In genomic region chr11:134038897-134039470, GRCh38 we compare ENCODE assay signal across 12 cellular contexts. TPM values are rescaled to one million over a fixed set of nuclear protein-coding genes. Genes with fewer than 3 reads are reported as not detected.
DNase-seq lines count a peak whose midpoint lies in the region; ATAC-seq and TF ChIP-seq lines count a peak whose summit lies in the region.
"Had no signal": no experiment of that assay in that cellular context is flagged by ENCODE, and none has a peak within 500 bp of the region (broad histone marks: within the 10 kb centered on the region; RNA-seq: fewer than 3 reads in every experiment).

No MANE protein-coding gene starts in this region.

- H3K4me3 ChIP-seq in Caco-2 (ENCODE audit: low read depth, low read length) (no peak overlapping the region), SJCRH30 (peak overlapping the region; percentile 8; the same call in 1 of the 2 replicates), prostate gland (no peak overlapping the region), GM23248 (no peak overlapping the region)
- H3K4me3 ChIP-seq: HAP-1, PC-9 had no signal

- H3K27ac ChIP-seq in SJCRH30 = no peak overlapping the region
- H3K27ac ChIP-seq in prostate gland = peak overlapping the region; percentile 16 to 32
- no peak overlapping the region for H3K27ac ChIP-seq in GM23248
- H3K27ac ChIP-seq: PC-9 had no signal

- no peaks in the 10 kb centered on the region for H3K79me2 ChIP-seq in GM23248 (ENCODE audit: insufficient read depth)

- H3K9me3 ChIP-seq in Caco-2 (no peaks in the 10 kb centered on the region), SJCRH30 (replicated peaks) (no peaks in the 10 kb centered on the region), prostate gland (no peaks in the 10 kb centered on the region), GM23248 (ENCODE audit: low read depth) (no peaks in the 10 kb centered on the region)
- H3K9me3 ChIP-seq: HAP-1 had no signal

- TF ChIP-seq POLR2A in prostate gland (IDR thresholded peaks at IDR 0.05) = no peak

- H3K4me1 Mint-ChIP-seq in Caco-2 (ENCODE audit: low read depth, unreplicated experiment) = no peaks in the 10 kb centered on the region

- H3K4me1 ChIP-seq in Caco-2 (0 out of 2 replicates have a peak, but pooled peaks cover 3% of the 10 kb centered on the region), SJCRH30 (peaks cover 24% of the 10 kb centered on the region), prostate gland (replicated peaks) (peaks cover 5% of the 10 kb centered on the region), GM23248 (ENCODE audit: insufficient read depth) (peaks cover 11% of the 10 kb centered on the region)

- in situ Hi-C loops in GM23248 (cut with MboI) = no loop called here

- CTCF ChIA-PET in Caco-2 (lab: Charles Lee) = interaction anchor here (3.1 kb wide), 1 partner anchor 12 kb away, joined by 17 read pairs; no protein-coding TSS in a partner anchor

- POLR2A ChIA-PET in Caco-2 (lab: Charles Lee) = no interaction called here

- no peak overlapping the region for H3K27ac Mint-ChIP-seq in Caco-2 (ENCODE audit: unreplicated experiment)

- H3K4me3 Mint-ChIP-seq in Caco-2 (ENCODE audit: unreplicated experiment) = peak overlapping the region; percentile 8

- TF ChIP-seq CTCF in Caco-2 (IDR thresholded peaks at IDR 0.05; ENCODE audit: insufficient read depth in 1 of 2, low read depth in 1 of 2, low read length in 1 of 2, severe bottlenecking in 1 of 2, unreplicated experiment in 1 of 2) (no peak), prostate gland (IDR thresholded peaks at IDR 0.05) (no peak)

- H3K9me3 Mint-ChIP-seq in Caco-2 (ENCODE audit: unreplicated experiment) = no peaks in the 10 kb centered on the region
- H3K9me3 Mint-ChIP-seq: CD4-positive, alpha-beta memory T cell had no signal

- H3K36me3 Mint-ChIP-seq in Caco-2 (ENCODE audit: insufficient read depth, unreplicated experiment) = no peaks in the 10 kb centered on the region

- 51% methylated on average over 9 of the region's 10 CpGs for WGBS in prostate gland
- WGBS in GM23248 (ENCODE audit: low coverage in 1 of 2, low lambda C conversion rate in 2 of 2, missing lambda C conversion rate in 2 of 2), 2 experiments = 83 to 88% methylated on average over 10 of the region's 10 CpGs

- ATAC-seq in HG02840 (IDR thresholded peaks at IDR 0.05; ENCODE audit: low FRiP score, unreplicated experiment) = no peak
- ATAC-seq in GM18909 (IDR thresholded peaks at IDR 0.05; ENCODE audit: poor library complexity, unreplicated experiment) = no peak
- ATAC-seq: esophagus mucosa had no signal

- H3K36me3 ChIP-seq in Caco-2 (ENCODE audit: control insufficient read depth, insufficient read depth, low read length) = no peaks in the 10 kb centered on the region
- H3K36me3 ChIP-seq in SJCRH30 = no peaks in the 10 kb centered on the region
- H3K36me3 ChIP-seq in prostate gland = no peaks in the 10 kb centered on the region
- H3K36me3 ChIP-seq in GM23248 (ENCODE audit: low read depth) = no peaks in the 10 kb centered on the region
- H3K36me3 ChIP-seq: HAP-1 had no signal

- H3F3A ChIP-seq in GM23248 (ENCODE audit: insufficient read depth) = peaks cover 14% of the 10 kb centered on the region; the same call in 1 of the 2 replicates

- H3K27me3 ChIP-seq in Caco-2 (replicated peaks; ENCODE audit: control insufficient read depth, insufficient read depth, low read length) (no peaks in the 10 kb centered on the region), SJCRH30 (no peaks in the 10 kb centered on the region), prostate gland (replicated peaks; ENCODE audit: insufficient read depth) (no peaks in the 10 kb centered on the region), GM23248 (replicated peaks; ENCODE audit: insufficient read depth) (no peaks in the 10 kb centered on the region)

- no peak overlapping the region for H3K9ac ChIP-seq in GM23248

- H3K4me2 ChIP-seq in GM23248 (ENCODE audit: unreplicated experiment) = no peak overlapping the region
- H3K4me2 ChIP-seq: PC-9 had no signal

- H3K9me2 ChIP-seq in GM23248 (ENCODE audit: insufficient read depth) = no peaks in the 10 kb centered on the region

- H2AFZ ChIP-seq in GM23248 = no peak overlapping the region
- H2AFZ ChIP-seq: PC-9 had no signal

- DNase-seq in Caco-2 = no peak
- peak; percentile 68 to 76 for DNase-seq in SJCRH30
- DNase-seq in hepatic stellate cell (ENCODE audit: low spot score) = peak; percentile 67
- no peak for DNase-seq in prostate gland (ENCODE audit: low spot score)
- no peak for DNase-seq in GM23248
- DNase-seq in NCI-H2171 treated with DMSO at 0.1 percent for 48 hours (lab: John Stamatoyannopoulos, UW) = no peak
- DNase-seq: CD4-positive, alpha-beta memory T cell; PC-9 had no signal

- BruUV-seq in Caco-2 (replicated peaks; lab: Mats Ljungman, UMichigan) = no TSS peak

- intact Hi-C loops in Caco-2 (cut with micrococcal nuclease; ENCODE audit: unreplicated experiment) = no loop called here
- intact Hi-C loops in prostate gland (cut with DNase I) = no loop called here

- peaks cover 6% of the 10 kb centered on the region for H3K27me3 Mint-ChIP-seq in Caco-2 (ENCODE audit: insufficient read depth, unreplicated experiment)
- H3K27me3 Mint-ChIP-seq: CD4-positive, alpha-beta memory T cell had no signal

- H4K20me1 ChIP-seq in GM23248 (ENCODE audit: insufficient read depth) = no peaks in the 10 kb centered on the region

RNA-seq across cellular contexts. Expression of gene JAM3, which starts 29.9 kb away (rescaled TPM):
- total RNA-seq in Caco-2 (2022) (0.65 and 1.5 TPM in 2 replicates), prostate gland (100 to 1,000 TPM in 1 of 2 donors, 10 to 100 TPM in 1; 21.3 to 157 TPM)
- total RNA-seq in SJCRH30 (2014; rRNA removed; shearing (Covaris generic)) = 152 and 155 TPM in 2 replicates
- 63.7 and 65.1 TPM in 2 replicates for total RNA-seq in GM23248 (2014; rRNA removed; shearing (Covaris generic))
- polyA plus RNA-seq in GM23248 (2016; fragmentation: Nextera tagmentation; extraction: Ambion mirVana) = 46.2 and 48.2 TPM in 2 replicates
- total RNA-seq: PC-9 had no signal

Comparison
In these comparisons a context has a peak if more than half of its experiments do, and no peak if none do; other contexts are left out.
1. DNase-seq: peak in SJCRH30 (2 of 2) and hepatic stellate cell (single experiment); none in Caco-2 (0 of 2), prostate gland (single experiment), GM23248 (single experiment) and NCI-H2171 treated with DMSO at 0.1 percent for 48 hours (single experiment).
2. H3K27ac ChIP-seq: peak in prostate gland (2 of 2); none in SJCRH30 (single experiment) and GM23248 (single experiment).